Comparison of ENCODE assay signal across 24 cellular contexts in genomic region chr6:46048646-46049297, GRCh38. TPM values are rescaled to one million over a fixed set of nuclear protein-coding genes. Genes with fewer than 3 reads are reported as not detected.
DNase-seq lines count a peak whose midpoint lies in the region; ATAC-seq and TF ChIP-seq lines count a peak whose summit lies in the region.
"Had no signal": no experiment of that assay in that cellular context is flagged by ENCODE, and none has a peak within 500 bp of the region (broad histone marks: within the 10 kb centered on the region; RNA-seq: fewer than 3 reads in every experiment).

No MANE protein-coding gene starts in this region.

- H3K9me2 ChIP-seq in hepatocyte (replicated peaks; ENCODE audit: insufficient read depth), result no peaks in the 10 kb centered on the region

- H4K20me1 ChIP-seq in hepatocyte (ENCODE audit: insufficient read depth, poor library complexity, severe bottlenecking), result no peaks in the 10 kb centered on the region

- H3K4me3 ChIP-seq in hepatocyte (no peak overlapping the region), psoas muscle (no peak overlapping the region)
- H3K4me3 ChIP-seq: MG63, SK-N-MC had no signal

- TF ChIP-seq CTCF in hepatocyte (IDR thresholded peaks at IDR 0.05; ENCODE audit: poor library complexity) (no peak), psoas muscle (IDR thresholded peaks at IDR 0.05) (no peak), progenitor cell of endocrine pancreas (IDR thresholded peaks at IDR 0.05; ENCODE audit: unreplicated experiment) (no peak)

- no peaks in the 10 kb centered on the region for H3K27me3 Mint-ChIP-seq in progenitor cell of endocrine pancreas

- no peak overlapping the region for H3K4me2 ChIP-seq in hepatocyte

- peaks cover 52% of the 10 kb centered on the region for H3K4me1 Mint-ChIP-seq in progenitor cell of endocrine pancreas (ENCODE audit: low read depth)
- H3K4me1 Mint-ChIP-seq: B cell had no signal

- no peak for ATAC-seq in psoas muscle

- H3K36me3 Mint-ChIP-seq in progenitor cell of endocrine pancreas (ENCODE audit: insufficient read depth), result peaks cover 2% of the 10 kb centered on the region
- H3K36me3 Mint-ChIP-seq: CD14-positive monocyte had no signal

- H3K9me3 ChIP-seq in hepatocyte (ENCODE audit: low read depth) (no peaks in the 10 kb centered on the region), psoas muscle (no peaks in the 10 kb centered on the region)
- H3K9me3 ChIP-seq: MG63 had no signal

- H2AFZ ChIP-seq in hepatocyte, result no peak overlapping the region

- H3K9me3 Mint-ChIP-seq in progenitor cell of endocrine pancreas (ENCODE audit: low read depth), result no peaks in the 10 kb centered on the region
- H3K9me3 Mint-ChIP-seq: CD14-positive monocyte; CD8-positive, alpha-beta memory T cell had no signal

- no peak overlapping the region for H3K27ac Mint-ChIP-seq in progenitor cell of endocrine pancreas
- H3K27ac Mint-ChIP-seq: B cell; CD14-positive monocyte; CD8-positive, alpha-beta memory T cell had no signal

- intact Hi-C loops in psoas muscle (cut with DNase I), result loop anchor here in 1 of 2 donors (5.0 to 10.0 kb wide), 2 partner anchors 86 to 1861 kb away; no protein-coding TSS in a partner anchor

- 70% methylated on average over 3 of the region's 3 CpGs for WGBS in hepatocyte (ENCODE audit: low lambda C conversion rate, missing lambda C conversion rate)
- 22 to 36% (median 33%) methylated on average over 3 of the region's 3 CpGs for WGBS in psoas muscle, 3 donors

- DNase-seq in ELF-1 (ENCODE audit: low read depth, low spot score) (peak; percentile 3), NCI-H526 (lab: John Stamatoyannopoulos, UW) (peak; percentile 98 to 99), hepatocyte (ENCODE audit: low spot score) (no peak), psoas muscle (no peak), progenitor cell of endocrine pancreas (ENCODE audit: low spot score, unreplicated experiment) (no peak), NCI-H510A treated with DMSO at 0.1 percent for 48 hours (lab: John Stamatoyannopoulos, UW) (no peak)
- no peak for DNase-seq in stimulated activated naive CD4-positive, alpha-beta T cell (lab: John Stamatoyannopoulos, UW)
- DNase-seq: CD8-positive, alpha-beta memory T cell; DMS 273 treated with DMSO at 0.1 percent for 48 hours; DMS79; EL; GF-D8; IMR-90; KG1; MG63; NCI-H2029 treated with DMSO at 0.1 percent for 48 hours; NCI-H748 treated with DMSO at 0.1 percent for 48 hours; SIG-M5 had no signal

- no peak overlapping the region for H3K4me3 Mint-ChIP-seq in progenitor cell of endocrine pancreas (ENCODE audit: low read depth)
- H3K4me3 Mint-ChIP-seq: B cell; CD14-positive monocyte; CD8-positive, alpha-beta memory T cell had no signal

- H3K36me3 ChIP-seq in hepatocyte (replicated peaks; ENCODE audit: insufficient read depth, low read depth) (no peaks in the 10 kb centered on the region), psoas muscle (ENCODE audit: insufficient read depth in 1 of 2, low read depth in 1 of 2) (no peaks in the 10 kb centered on the region)
- H3K36me3 ChIP-seq: MG63 had no signal

- no peaks in the 10 kb centered on the region for H3K27me3 ChIP-seq in hepatocyte
- H3K27me3 ChIP-seq in psoas muscle (ENCODE audit: insufficient read depth in 3 of 3, low read length in 2 of 3), result no peaks in the 10 kb centered on the region
- H3K27me3 ChIP-seq: MG63 had no signal

- no peaks in the 10 kb centered on the region for H3K79me2 ChIP-seq in hepatocyte

- H3K4me1 ChIP-seq in hepatocyte (ENCODE audit: insufficient read depth) (peaks cover 29% of the 10 kb centered on the region), psoas muscle (peaks cover 69% of the 10 kb centered on the region)

- peak overlapping the region; percentile 77 for H3K27ac ChIP-seq in hepatocyte
- peak overlapping the region; percentile 19 for H3K27ac ChIP-seq in psoas muscle
- H3K27ac ChIP-seq: 22Rv1, SK-N-MC had no signal

RNA-seq across cellular contexts. Expression of gene CLIC5, which starts 33.1 kb away (rescaled TPM):
- total RNA-seq in hepatocyte (12.1 and 12.9 TPM in 2 replicates), psoas muscle (100 to 1,000 TPM; 166 to 285 (median 211) TPM), progenitor cell of endocrine pancreas (28.4 and 35.9 TPM in 2 replicates)
- polyA plus RNA-seq in hepatocyte (6.0 and 10.1 TPM in 2 replicates), psoas muscle (10 to 100 TPM; 30.2 to 84.5 (median 82.4) TPM)
- total RNA-seq: H4, IMR-90, NCI-H460 had no signal
- polyA plus RNA-seq: CD14-positive monocyte, IMR-90 had no signal

Comparison
In these comparisons a context has a peak if more than half of its experiments do, and no peak if none do; other contexts are left out.
1. DNase-seq: peak in ELF-1 (single experiment) and NCI-H526 (2 of 2); none in hepatocyte (single experiment), psoas muscle (0 of 2), stimulated activated naive CD4-positive, alpha-beta T cell (0 of 6), progenitor cell of endocrine pancreas (single experiment) and NCI-H510A treated with DMSO at 0.1 percent for 48 hours (single experiment).